In the genomic region with DNA sequence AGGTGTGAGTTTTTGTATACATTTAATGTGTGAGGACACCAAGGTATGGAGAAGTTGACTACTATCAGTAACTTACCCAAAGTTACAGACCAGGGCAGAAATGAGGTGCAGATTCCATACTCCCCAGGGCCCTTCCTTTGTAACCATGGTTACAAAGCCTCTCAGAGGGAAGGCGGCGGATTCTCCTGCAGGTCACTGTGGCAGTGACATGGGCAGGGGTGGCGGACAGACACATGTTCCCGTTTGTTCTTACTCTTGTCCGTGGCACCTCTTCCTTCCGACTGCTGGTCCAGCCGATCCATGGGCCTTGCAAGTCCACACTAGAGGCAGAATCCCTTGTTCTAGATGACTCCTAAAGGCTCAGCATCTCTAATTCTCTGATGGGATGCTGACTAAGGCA, we compare ENCODE assay signal across 2 cellular contexts.
TF ChIP-seq lines count a peak whose summit lies in the region.

No MANE protein-coding gene starts in this region.

TF ChIP-seq in H1, 55 proteins besides CTCF, POLR2A, EP300 and RAD21:
- no peak for TF ChIP-seq TCF12 (IDR thresholded peaks at IDR 0.05; ENCODE audit: low read depth, low read length)
- TF ChIP-seq TEAD4 (IDR thresholded peaks at IDR 0.05; ENCODE audit: low read depth, low read length), result peak; percentile 41; the same call in 1 of the 2 replicates

TF ChIP-seq in HepG2, 621 proteins besides CTCF, POLR2A, EP300 and RAD21:
- TF ChIP-seq CERS6 (CRISPR knock-in tag; IDR thresholded peaks at IDR 0.05) (no peak), RFX1 (IDR thresholded peaks at IDR 0.05) (peak; percentile 60; the same call in 1 of the 2 replicates), ZNF589 (CRISPR knock-in tag; conservative IDR thresholded peaks at IDR 0.05) (no peak)
